Comparison of ENCODE assay signal across 8 cellular contexts in the genomic region with DNA sequence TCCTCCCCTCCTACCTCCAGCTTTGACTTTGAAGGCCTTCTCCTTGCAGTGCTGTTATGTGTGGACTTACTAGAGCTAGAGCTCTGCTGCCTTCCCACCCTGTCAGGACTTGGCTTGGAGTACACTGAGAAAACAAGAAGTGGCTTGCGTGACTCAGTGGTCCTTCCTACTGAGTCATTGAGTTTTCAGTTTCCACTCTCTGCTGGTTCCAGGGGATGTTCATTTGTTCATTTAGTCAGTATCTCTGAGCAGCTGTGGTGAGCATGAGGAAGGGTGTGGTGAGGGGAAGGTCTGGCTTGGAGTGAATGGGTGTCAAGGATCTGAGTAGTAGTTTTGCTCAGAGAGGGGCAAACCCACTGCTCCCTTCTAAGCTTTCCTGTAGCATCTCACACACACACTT. TPM values are rescaled to one million over a fixed set of nuclear protein-coding genes. Genes with fewer than 3 reads are reported as not detected.
A peak's percentile ranks its signal among the peaks of the same experiment; 100 is the strongest.
DNase-seq lines count a peak whose midpoint lies in the region; ATAC-seq and TF ChIP-seq lines count a peak whose summit lies in the region.

No MANE protein-coding gene starts in this region.

- H3F3A ChIP-seq in PC-3 (ENCODE audit: low read length, unreplicated experiment), result no peaks in the 10 kb centered on the region

- no peaks in the 10 kb centered on the region for H4K20me1 ChIP-seq in PC-3 (ENCODE audit: low read length)

- H3K4me3 Mint-ChIP-seq in activated naive CD8-positive, alpha-beta T cell treated with anti-CD3 and anti-CD28 coated beads for 36 hours, result no peak overlapping the region

- H3K27me3 ChIP-seq in PC-3 (ENCODE audit: low read length), result no peaks in the 10 kb centered on the region

- no peaks in the 10 kb centered on the region for H3K9me3 ChIP-seq in PC-3 (ENCODE audit: low read length)

- no peak overlapping the region for H3K9ac ChIP-seq in PC-3 (ENCODE audit: low read length)

- no peaks in the 10 kb centered on the region for H3K79me2 ChIP-seq in PC-3 (ENCODE audit: low read length)

- BruUV-seq in PC-3 (replicated peaks; lab: Mats Ljungman, UMichigan), result no TSS peak

- peaks cover 10% of the 10 kb centered on the region; the same call in 1 of the 2 replicates for H3K4me1 ChIP-seq in PC-3 (ENCODE audit: insufficient read depth, low read length)

- peaks cover 20% of the 10 kb centered on the region for H3K4me1 Mint-ChIP-seq in activated naive CD8-positive, alpha-beta T cell treated with anti-CD3 and anti-CD28 coated beads for 36 hours

- no peak overlapping the region for H2AFZ ChIP-seq in PC-3 (ENCODE audit: low read length)

- no peak overlapping the region for H3K4me2 ChIP-seq in PC-3 (ENCODE audit: low read length)

- DNase-seq in PC-3 (peak; percentile 82), GM10266 (ENCODE audit: extremely low spot score) (no peak), NCI-H2196 (lab: John Stamatoyannopoulos, UW; ENCODE audit: unreplicated experiment) (no peak), putamen (ENCODE audit: low spot score) (no peak)
- peak; percentile 77 for DNase-seq in activated naive CD8-positive, alpha-beta T cell treated with anti-CD3 and anti-CD28 coated beads for 36 hours
- DNase-seq in stimulated activated CD4-positive, alpha-beta T cell treated with anti-CD3 and anti-CD28 coated beads, Interleukin-2, amount 100 ng/mL, for 4 hours (ENCODE audit: low read depth), result peak; percentile 58

- H3K27ac Mint-ChIP-seq in activated naive CD8-positive, alpha-beta T cell treated with anti-CD3 and anti-CD28 coated beads for 36 hours, result peak overlapping the region; percentile 88

- H3K27me3 Mint-ChIP-seq in activated naive CD8-positive, alpha-beta T cell treated with anti-CD3 and anti-CD28 coated beads for 36 hours, result no peaks in the 10 kb centered on the region

- H3K36me3 Mint-ChIP-seq in activated naive CD8-positive, alpha-beta T cell treated with anti-CD3 and anti-CD28 coated beads for 36 hours, result peaks cover 12% of the 10 kb centered on the region

- TF ChIP-seq CTCF in PC-3 (conservative IDR thresholded peaks at IDR 0.05; ENCODE audit: low read depth, low read length), result no peak
- TF ChIP-seq CTCF in GM10266 (IDR thresholded peaks at IDR 0.05; ENCODE audit: control insufficient read depth, insufficient read depth, low read depth, missing control alignments), result no peak

- no peaks in the 10 kb centered on the region for H3K36me3 ChIP-seq in PC-3 (ENCODE audit: low read depth, low read length)

- H3K9me2 ChIP-seq in PC-3 (replicated peaks; ENCODE audit: low read length), result no peaks in the 10 kb centered on the region

- H3K9me3 Mint-ChIP-seq in activated naive CD8-positive, alpha-beta T cell treated with anti-CD3 and anti-CD28 coated beads for 36 hours, result peaks cover 22% of the 10 kb centered on the region

- POLR2A ChIA-PET in PC-3 (lab: Charles Lee; ENCODE audit: unreplicated experiment), result no interaction called here

- peak; percentile 75 for ATAC-seq in GM19463 (IDR thresholded peaks at IDR 0.05; ENCODE audit: unreplicated experiment)
- ATAC-seq in PC-3, result peak; percentile 91
- no peak for ATAC-seq in HG03135 (IDR thresholded peaks at IDR 0.05; ENCODE audit: unreplicated experiment)

- intact Hi-C loops in PC-3 (cut with micrococcal nuclease), result no loop called here

- H3K4me3 ChIP-seq in PC-3 (ENCODE audit: low read length), result no peak overlapping the region

- CTCF ChIA-PET in PC-3 (lab: Charles Lee), result no interaction called here

- peak overlapping the region; percentile 62 for H3K27ac ChIP-seq in PC-3 (ENCODE audit: low read length)

RNA-seq across cellular contexts. Expression of a gene that starts 17.2 kb away (rescaled TPM):
- total RNA-seq in PC-3 (2014; rRNA removed), result 16.2 and 16.9 TPM in 2 replicates
- 10 to 100 TPM; 10.9 to 12.6 TPM for total RNA-seq in activated naive CD8-positive, alpha-beta T cell treated with anti-CD3 and anti-CD28 coated beads for 36 hours

Comparison
In these comparisons a context has a peak if more than half of its experiments do, and no peak if none do; other contexts are left out.
1. DNase-seq: peak in PC-3 (single experiment), activated naive CD8-positive, alpha-beta T cell treated with anti-CD3 and anti-CD28 coated beads for 36 hours (single experiment) and stimulated activated CD4-positive, alpha-beta T cell treated with anti-CD3 and anti-CD28 coated beads, Interleukin-2, amount 100 ng/mL, for 4 hours (single experiment); none in GM10266 (single experiment), NCI-H2196 (single experiment) and putamen (single experiment).